In genomic region chr7:70193514-70193913, GRCh38 we compare ENCODE assay signal across 11 cellular contexts.
DNase-seq lines count a peak whose midpoint lies in the region; TF ChIP-seq lines count a peak whose summit lies in the region.
"Had no signal": no experiment of that assay in that cellular context is flagged by ENCODE, and none has a peak within 500 bp of the region (broad histone marks: within the 10 kb centered on the region; RNA-seq: fewer than 3 reads in every experiment).

No MANE protein-coding gene starts in this region.

- H3K79me2 ChIP-seq in mammary epithelial cell (ENCODE audit: insufficient read depth, low read length): no peaks in the 10 kb centered on the region
- no peaks in the 10 kb centered on the region for H3K79me2 ChIP-seq in OCI-LY1 (ENCODE audit: insufficient read depth, low read length)

- 18% methylated on average over 4 of the region's 4 CpGs for WGBS in mammary epithelial cell (ENCODE audit: low coverage, missing lambda C conversion rate)

- no peaks in the 10 kb centered on the region for H3K27me3 ChIP-seq in mammary epithelial cell (ENCODE audit: insufficient read depth, low read length)
- H3K27me3 ChIP-seq in breast epithelium: no peaks in the 10 kb centered on the region
- H3K27me3 ChIP-seq in OCI-LY1 (ENCODE audit: insufficient read depth, low read length): no peaks in the 10 kb centered on the region
- no peaks in the 10 kb centered on the region for H3K27me3 ChIP-seq in tibial artery
- H3K27me3 ChIP-seq in vagina: no peaks in the 10 kb centered on the region
- H3K27me3 ChIP-seq: BLaER1 treated with 17β-estradiol and CSF1 and Interleukin-3, amounts not matched to agents 10 nM and 100 nM had no signal

- H3K9ac ChIP-seq in mammary epithelial cell (ENCODE audit: insufficient read depth, low read length) (no peak overlapping the region), OCI-LY1 (ENCODE audit: low read length) (no peak overlapping the region)
- H3K9ac ChIP-seq: BLaER1 treated with 17β-estradiol and CSF1 and Interleukin-3, amounts not matched to agents 10 nM and 100 nM had no signal

- H3K4me3 ChIP-seq in mammary epithelial cell (replicated peaks in 1 of 3; ENCODE audit: insufficient read depth in 1 of 3, low read depth in 2 of 3, low read length in 3 of 3): no peak overlapping the region
- no peak overlapping the region for H3K4me3 ChIP-seq in breast epithelium
- no peak overlapping the region for H3K4me3 ChIP-seq in OCI-LY1 (ENCODE audit: low read depth, low read length, poor library complexity, severe bottlenecking)
- no peak overlapping the region for H3K4me3 ChIP-seq in fibroblast of mammary gland (ENCODE audit: control insufficient read depth, low read depth, low read length)
- no peak overlapping the region for H3K4me3 ChIP-seq in tibial artery
- no peak overlapping the region for H3K4me3 ChIP-seq in vagina
- H3K4me3 ChIP-seq: BLaER1 treated with 17β-estradiol and CSF1 and Interleukin-3, amounts not matched to agents 10 nM and 100 nM had no signal

- peak; percentile 29 to 51 for TF ChIP-seq CTCF in mammary epithelial cell (conservative IDR thresholded peaks at IDR 0.05 in 1 of 2, IDR thresholded peaks at IDR 0.05 in 1 of 2; ENCODE audit: extremely low read depth in 1 of 2, insufficient read depth in 1 of 2, low read depth in 1 of 2, low read length in 2 of 2)
- no peak for TF ChIP-seq CTCF in breast epithelium (IDR thresholded peaks at IDR 0.05)
- peak; percentile 73 for TF ChIP-seq CTCF in OCI-LY1 (IDR thresholded peaks at IDR 0.05; ENCODE audit: low read length)
- TF ChIP-seq CTCF in fibroblast of mammary gland (conservative IDR thresholded peaks at IDR 0.05; ENCODE audit: control insufficient read depth, insufficient read depth, low read depth, low read length): peak; percentile 36
- TF ChIP-seq CTCF in tibial artery (IDR thresholded peaks at IDR 0.05): peak; percentile 26 to 33
- TF ChIP-seq CTCF in vagina (IDR thresholded peaks at IDR 0.05): no peak

- TF ChIP-seq POLR2A in breast epithelium (IDR thresholded peaks at IDR 0.05) (no peak), vagina (IDR thresholded peaks at IDR 0.05) (no peak)

- H3K9me2 ChIP-seq in OCI-LY1 (ENCODE audit: low read depth, low read length): no peaks in the 10 kb centered on the region

- H2AFZ ChIP-seq in mammary epithelial cell (ENCODE audit: low read depth, low read length) (no peak overlapping the region), OCI-LY1 (ENCODE audit: low read length) (no peak overlapping the region)

- no TSS peak for BruUV-seq in mammary epithelial cell (replicated peaks; lab: Mats Ljungman, UMichigan)

- intact Hi-C loops in mammary epithelial cell (cut with micrococcal nuclease): loop anchor here (1.0 to 10.0 kb wide), 2 partner anchors 313 to 401 kb away; no protein-coding TSS in a partner anchor
- intact Hi-C loops in breast epithelium (cut with DNase I; ENCODE audit: low total_unique reads): no loop called here
- intact Hi-C loops in tibial artery (cut with DNase I; ENCODE audit: low total_unique reads): loop anchor here (5.0 kb wide), 1 partner anchor 509 kb away; no protein-coding TSS in a partner anchor
- intact Hi-C loops in vagina (cut with DNase I): no loop called here

- DNase-seq in mammary epithelial cell: peak; percentile 14
- no peak for DNase-seq in breast epithelium (ENCODE audit: low spot score in 2 of 2)
- DNase-seq in fibroblast of mammary gland (ENCODE audit: low read depth): peak; percentile 60
- no peak for DNase-seq in tibial artery
- DNase-seq in Kasumi-1 (lab: John Stamatoyannopoulos, UW): no peak
- no peak for DNase-seq in activated naive CD4-positive, alpha-beta T cell treated with Interleukin-2 at 50 U/mL for 16 hours
- DNase-seq in vagina (ENCODE audit: extremely low spot score in 2 of 2): no peak
- DNase-seq: activated CD4-positive, alpha-beta T cell treated with anti-CD3 and anti-CD28 coated beads, Interleukin-2, amount 50 U/mL, for 4 hours; natural killer cell had no signal

- in situ Hi-C loops in mammary epithelial cell (cut with MboI; ENCODE audit: low sequenced_read_pairs in 2 of 2): loop anchor here in 1 of 2 donors (25.0 kb wide), 1 partner anchor 494 kb away; no protein-coding TSS in a partner anchor

- no peak overlapping the region for H3K27ac ChIP-seq in mammary epithelial cell (ENCODE audit: insufficient read depth, low read depth, low read length)
- H3K27ac ChIP-seq in breast epithelium: no peak overlapping the region
- no peak overlapping the region for H3K27ac ChIP-seq in OCI-LY1 (ENCODE audit: low read depth, low read length, poor library complexity, severe bottlenecking)
- no peak overlapping the region for H3K27ac ChIP-seq in tibial artery
- H3K27ac ChIP-seq in vagina: no peak overlapping the region
- H3K27ac ChIP-seq: BLaER1 treated with 17β-estradiol and CSF1 and Interleukin-3, amounts not matched to agents 10 nM and 100 nM had no signal

- H4K20me1 ChIP-seq in mammary epithelial cell (ENCODE audit: insufficient read depth, low read length) (no peaks in the 10 kb centered on the region), OCI-LY1 (ENCODE audit: insufficient read depth, low read length) (no peaks in the 10 kb centered on the region)
- H4K20me1 ChIP-seq: BLaER1 treated with 17β-estradiol and CSF1 and Interleukin-3, amounts not matched to agents 10 nM and 100 nM had no signal

- H3K4me1 ChIP-seq in mammary epithelial cell (ENCODE audit: insufficient read depth, low read length) (no peaks in the 10 kb centered on the region), breast epithelium (no peaks in the 10 kb centered on the region), OCI-LY1 (ENCODE audit: insufficient read depth, low read length, severe bottlenecking) (peaks cover 5% of the 10 kb centered on the region), tibial artery (no peaks in the 10 kb centered on the region), vagina (no peaks in the 10 kb centered on the region)

- H3K36me3 ChIP-seq in mammary epithelial cell (ENCODE audit: insufficient read depth, low read length): no peaks in the 10 kb centered on the region
- H3K36me3 ChIP-seq in breast epithelium: no peaks in the 10 kb centered on the region
- H3K36me3 ChIP-seq in OCI-LY1 (ENCODE audit: insufficient read depth, low read length): no peaks in the 10 kb centered on the region
- H3K36me3 ChIP-seq in tibial artery: no peaks in the 10 kb centered on the region
- no peaks in the 10 kb centered on the region for H3K36me3 ChIP-seq in vagina

- no peaks in the 10 kb centered on the region for H3K9me3 ChIP-seq in mammary epithelial cell (replicated peaks; ENCODE audit: insufficient read depth, low read length)
- H3K9me3 ChIP-seq in breast epithelium: no peaks in the 10 kb centered on the region
- no peaks in the 10 kb centered on the region for H3K9me3 ChIP-seq in OCI-LY1 (ENCODE audit: low read length)
- H3K9me3 ChIP-seq in tibial artery: peaks cover 0 to 4% (median 0%) of the 10 kb centered on the region in 3 donors
- no peaks in the 10 kb centered on the region for H3K9me3 ChIP-seq in vagina

- H3K4me2 ChIP-seq in mammary epithelial cell (ENCODE audit: insufficient read depth, low read depth, low read length): no peak overlapping the region
- H3K4me2 ChIP-seq in OCI-LY1 (ENCODE audit: low read length): no peak overlapping the region
- H3K4me2 ChIP-seq: BLaER1 treated with 17β-estradiol and CSF1 and Interleukin-3, amounts not matched to agents 10 nM and 100 nM had no signal

- dilution Hi-C loops in mammary epithelial cell (cut with HindIII; ENCODE audit: low sequenced_read_pairs): no loop called here

- H3F3A ChIP-seq in OCI-LY1 (ENCODE audit: insufficient read depth, low read length): no peaks in the 10 kb centered on the region

- CTCF ChIA-PET in mammary epithelial cell (lab: Charles Lee; ENCODE audit: low non-redundant PET): no interaction called here

Comparison
In these comparisons a context has a peak if more than half of its experiments do, and no peak if none do; other contexts are left out.
1. DNase-seq: peak in mammary epithelial cell (single experiment) and fibroblast of mammary gland (single experiment); none in breast epithelium (0 of 2), tibial artery (0 of 2), Kasumi-1 (0 of 2), activated naive CD4-positive, alpha-beta T cell treated with Interleukin-2 at 50 U/mL for 16 hours (single experiment) and vagina (0 of 2).
2. CTCF ChIP-seq: peak in mammary epithelial cell (2 of 2), OCI-LY1 (single experiment), fibroblast of mammary gland (single experiment) and tibial artery (2 of 2); none in breast epithelium (0 of 3) and vagina (0 of 3).
3. intact Hi-C loops: an anchor here in mammary epithelial cell (1.0 to 10.0 kb wide) and tibial artery (5.0 kb wide); none called in breast epithelium and vagina.